21 cellular contexts compared by ENCODE assay signal in genomic region chr20:48616481-48616880, GRCh38.
"Had no signal": no experiment of that assay in that cellular context is flagged by ENCODE, and none has a peak within 500 bp of the region (broad histone marks: within the 10 kb centered on the region; RNA-seq: fewer than 3 reads in every experiment).

No MANE protein-coding gene starts in this region.

- H3K36me3 ChIP-seq: breast epithelium, gastroesophageal sphincter, prostate gland, transverse colon, uterus had no signal

- H3K27me3 ChIP-seq: breast epithelium, gastroesophageal sphincter, transverse colon, uterus had no signal

- DNase-seq: activated B cell treated with CpG ODN at 0.5 μM for 24 hours; activated CD4-positive, alpha-beta T cell treated with anti-CD3 and anti-CD28 coated beads for 36 hours; activated CD4-positive, alpha-beta T cell treated with anti-CD3 and anti-CD28 coated beads, Interleukin-2, amount 50 U/mL, for 4 hours; activated CD8-positive, alpha-beta memory T cell treated with anti-CD3 and anti-CD28 coated beads for 24 hours; activated CD8-positive, alpha-beta memory T cell treated with anti-CD3 and anti-CD28 coated beads, Interleukin-2, amount 50 U/mL, for 4 hours; activated gamma-delta T cell; activated naive CD4-positive, alpha-beta T cell treated with anti-CD3 and anti-CD28 coated beads, Interleukin-2, amount 50 U/mL, for 16 hours; activated T-cell treated with anti-CD3 and anti-CD28 coated beads, Interleukin-2, amount 50 U/mL, for 48 hours; cerebellar nuclear complex; hypothalamus; mesenchymal stem cell; stimulated activated CD4-positive, alpha-beta T cell treated with anti-CD3 and anti-CD28 coated beads, Interleukin-12 subunit alpha, Interleukin-12 subunit beta, amount 100 ng/mL, for 4 hours; stimulated activated CD4-positive, alpha-beta T cell treated with anti-CD3 and anti-CD28 coated beads, Interleukin-4, amount 100 ng/mL, for 4 hours; stimulated activated naive CD8-positive, alpha-beta T cell treated with anti-CD3 and anti-CD28 coated beads, Interleukin-15, amount 100 ng/mL, for 72 hours; T-helper 9 cell; transverse colon; uterus had no signal

- H3K27ac ChIP-seq: breast epithelium, epithelial cell of prostate, gastroesophageal sphincter, prostate gland, transverse colon, uterus had no signal

- H3K9me3 ChIP-seq: breast epithelium, gastroesophageal sphincter, prostate gland, transverse colon, uterus had no signal

- H3K4me3 ChIP-seq: breast epithelium, gastroesophageal sphincter, prostate gland, transverse colon, uterus had no signal

- ATAC-seq: activated CD4-positive, alpha-beta T cell treated with anti-CD3 and anti-CD28 coated beads for 36 hours; gastroesophageal sphincter; stimulated activated naive CD8-positive, alpha-beta T cell treated with anti-CD3 and anti-CD28 coated beads, Interleukin-15, amount 100 ng/mL, for 72 hours had no signal

- H3K4me1 ChIP-seq: uterus had no signal
